In genomic region chr4:74121643-74122579, GRCh38 we compare ENCODE assay signal across 16 cellular contexts. TPM values are rescaled to one million over a fixed set of nuclear protein-coding genes. Genes with fewer than 3 reads are reported as not detected.
DNase-seq lines count a peak whose midpoint lies in the region; ATAC-seq, FAIRE-seq and TF ChIP-seq lines count a peak whose summit lies in the region.
"Had no signal": no experiment of that assay in that cellular context is flagged by ENCODE, and none has a peak within 500 bp of the region (broad histone marks: within the 10 kb centered on the region; RNA-seq: fewer than 3 reads in every experiment).

No MANE protein-coding gene starts in this region.

- CTCF ChIA-PET in HEK293 (lab: Yijun Ruan, JAX): no interaction called here
- CTCF ChIA-PET in WTC11 (lab: Charles Lee): no interaction called here

- POLR2A ChIA-PET in HEK293 (lab: Yijun Ruan, JAX) (no interaction called here), WTC11 (lab: Charles Lee) (no interaction called here)

- H3K27me3 Mint-ChIP-seq in WTC11 (ENCODE audit: low read depth): no peaks in the 10 kb centered on the region
- H3K27me3 Mint-ChIP-seq in natural killer cell treated with Interleukin-12 subunit alpha and Interleukin-12 subunit beta and Interleukin-15 and Interleukin-18, amount 100 ng/mL, for 72 hours: peaks cover 0 to 11% of the 10 kb centered on the region in 2 donors

- H3K27ac ChIP-seq in HEK293 (ENCODE audit: extremely low read depth, low read depth, low read length): no peak overlapping the region
- peak overlapping the region; percentile 58 to 77 for H3K27ac ChIP-seq in liver (ENCODE audit: low read depth in 1 of 2, low read length in 2 of 2)
- H3K27ac ChIP-seq: C4-2B had no signal

- H3K27me3 ChIP-seq in liver (ENCODE audit: control insufficient read depth in 4 of 4, insufficient read depth in 4 of 4, low read length in 3 of 4): no peaks in the 10 kb centered on the region
- H3K27me3 ChIP-seq: BE2C had no signal

- peaks cover 23% of the 10 kb centered on the region for H3K9me3 Mint-ChIP-seq in WTC11
- H3K9me3 Mint-ChIP-seq in natural killer cell treated with Interleukin-12 subunit alpha and Interleukin-12 subunit beta and Interleukin-15 and Interleukin-18, amount 100 ng/mL, for 72 hours: peaks cover 3% of the 10 kb centered on the region

- peak; percentile 96 for FAIRE-seq in A204.1 (lab: Jason Lieb, UNC)

- no peak for ATAC-seq in WTC11
- ATAC-seq in natural killer cell treated with Interleukin-12 subunit alpha and Interleukin-12 subunit beta and Interleukin-15 and Interleukin-18, amount 100 ng/mL, for 72 hours: no peak

- H3K27ac Mint-ChIP-seq in WTC11: no peak overlapping the region
- no peak overlapping the region for H3K27ac Mint-ChIP-seq in natural killer cell treated with Interleukin-12 subunit alpha and Interleukin-12 subunit beta and Interleukin-15 and Interleukin-18, amount 100 ng/mL, for 72 hours
- H3K27ac Mint-ChIP-seq: CD4-positive, alpha-beta memory T cell; H9; IgD-negative memory B cell had no signal

- H3K4me1 Mint-ChIP-seq in WTC11: peaks cover 7% of the 10 kb centered on the region; the same call in 1 of the 2 replicates
- H3K4me1 Mint-ChIP-seq in natural killer cell treated with Interleukin-12 subunit alpha and Interleukin-12 subunit beta and Interleukin-15 and Interleukin-18, amount 100 ng/mL, for 72 hours (ENCODE audit: low read depth in 2 of 2): no peaks in the 10 kb centered on the region
- H3K4me1 Mint-ChIP-seq: CD4-positive, alpha-beta memory T cell; IgD-negative memory B cell had no signal

- H3K36me3 Mint-ChIP-seq in WTC11: peaks cover 25% of the 10 kb centered on the region
- no peaks in the 10 kb centered on the region for H3K36me3 Mint-ChIP-seq in natural killer cell treated with Interleukin-12 subunit alpha and Interleukin-12 subunit beta and Interleukin-15 and Interleukin-18, amount 100 ng/mL, for 72 hours
- H3K36me3 Mint-ChIP-seq: CD4-positive, alpha-beta memory T cell had no signal

- DNase-seq in WTC11 (ENCODE audit: low spot score) (no peak), NCI-H1092 (lab: John Stamatoyannopoulos, UW) (no peak), SKM-1 treated with dmso at 0.1 percent for 144 hours (lab: John Stamatoyannopoulos, UW; ENCODE audit: unreplicated experiment) (no peak)
- no peak for DNase-seq in stimulated activated CD4-positive, alpha-beta T cell treated with anti-CD3 and anti-CD28 coated beads, Interleukin-4, amount 100 ng/mL, for 1 hour
- no peak for DNase-seq in natural killer cell treated with Interleukin-12 subunit alpha and Interleukin-12 subunit beta and Interleukin-15 and Interleukin-18, amount 100 ng/mL, for 72 hours (ENCODE audit: low spot score)
- DNase-seq: 8988T; BE2C; CD4-positive, alpha-beta memory T cell; COR-L47; GOT3; H9 had no signal

- no peaks in the 10 kb centered on the region for H3K36me3 ChIP-seq in HEK293 (ENCODE audit: control insufficient read depth in 2 of 2, insufficient read depth in 1 of 2, low read length in 2 of 2)
- no peaks in the 10 kb centered on the region for H3K36me3 ChIP-seq in liver (ENCODE audit: control insufficient read depth in 4 of 4, insufficient read depth in 3 of 4, low read depth in 1 of 4, low read length in 3 of 4)
- H3K36me3 ChIP-seq: BE2C had no signal

- TF ChIP-seq RAD21 in liver (IDR thresholded peaks at IDR 0.05): no peak

- H3K4me1 ChIP-seq in HEK293 (ENCODE audit: control insufficient read depth, insufficient read depth, low read length): no peaks in the 10 kb centered on the region
- peaks cover 0 to 37% (median 20%) of the 10 kb centered on the region in 4 donors for H3K4me1 ChIP-seq in liver (ENCODE audit: control insufficient read depth in 4 of 4, insufficient read depth in 4 of 4, low read length in 3 of 4)
- H3K4me1 ChIP-seq: BE2C had no signal

- TF ChIP-seq CTCF in HEK293 (tag by site-specific recombination; IDR thresholded peaks at IDR 0.05) (no peak), WTC11 (IDR thresholded peaks at IDR 0.05) (no peak), liver (IDR thresholded peaks at IDR 0.05; ENCODE audit: low read depth, low read length, missing input control) (no peak)

- H3K9me3 ChIP-seq in HEK293 (ENCODE audit: control insufficient read depth, insufficient read depth, low read depth, low read length): no peaks in the 10 kb centered on the region
- no peaks in the 10 kb centered on the region for H3K9me3 ChIP-seq in liver (ENCODE audit: control insufficient read depth in 4 of 4, low read length in 3 of 4)
- H3K9me3 ChIP-seq: BE2C had no signal

- WGBS in liver: 61% methylated on average over 2 of the region's 2 CpGs

- no peak overlapping the region for H3K4me3 Mint-ChIP-seq in WTC11
- H3K4me3 Mint-ChIP-seq in natural killer cell treated with Interleukin-12 subunit alpha and Interleukin-12 subunit beta and Interleukin-15 and Interleukin-18, amount 100 ng/mL, for 72 hours: no peak overlapping the region
- H3K4me3 Mint-ChIP-seq: CD4-positive, alpha-beta memory T cell; H9; IgD-negative memory B cell had no signal

- H3K4me3 ChIP-seq in HEK293 (ENCODE audit: low read depth, low read length) (no peak overlapping the region), liver (ENCODE audit: low read depth in 1 of 3, low read length in 3 of 3) (no peak overlapping the region)

- no peak overlapping the region for H3K9ac ChIP-seq in liver (ENCODE audit: low read depth in 1 of 2, low read length in 2 of 2)

TF ChIP-seq in HEK293, 187 proteins besides CTCF, POLR2A, EP300 and RAD21 (continues in another document):
- TF ChIP-seq ZNF426 (tag by site-specific recombination; IDR thresholded peaks at IDR 0.05): peak; percentile 17; the same call in 1 of the 2 replicates
- TF ChIP-seq ZNF510 (tag by site-specific recombination; IDR thresholded peaks at IDR 0.05; ENCODE audit: insufficient replicate concordance): no peak

TF ChIP-seq in WTC11, 78 proteins besides CTCF, POLR2A, EP300 and RAD21:
- TF ChIP-seq HMGA2 (CRISPR knock-in tag; IDR thresholded peaks at IDR 0.05) (peak; percentile 64; the same call in 1 of the 2 replicates), ERG (CRISPR knock-in tag; IDR thresholded peaks at IDR 0.05) (no peak), ESRRA (CRISPR knock-in tag; IDR thresholded peaks at IDR 0.05; ENCODE audit: borderline replicate concordance) (no peak), ATF1 (CRISPR knock-in tag; IDR thresholded peaks at IDR 0.05) (no peak)

TF ChIP-seq in liver, 16 proteins besides CTCF, POLR2A, EP300 and RAD21 (continues in another document):
- TF ChIP-seq RXRA (IDR thresholded peaks at IDR 0.05): no peak
- TF ChIP-seq HNF4A (conservative IDR thresholded peaks at IDR 0.05): no peak
- TF ChIP-seq REST (IDR thresholded peaks at IDR 0.05): no peak
- no peak for TF ChIP-seq GABPA (IDR thresholded peaks at IDR 0.05 in 1 of 2, conservative IDR thresholded peaks at IDR 0.05 in 1 of 2)
- no peak for TF ChIP-seq ZBTB33 (IDR thresholded peaks at IDR 0.05)
- TF ChIP-seq NR2F2 (IDR thresholded peaks at IDR 0.05): no peak
- no peak for TF ChIP-seq EGR1 (IDR thresholded peaks at IDR 0.05; ENCODE audit: low read depth in 2 of 2)
- no peak for TF ChIP-seq FOXA1 (IDR thresholded peaks at IDR 0.05)

RNA-seq across cellular contexts. Expression of gene CXCL2, which starts 22.9 kb away (rescaled TPM):
- total RNA-seq in WTC11 (2021): 1.4 to 1.9 TPM (median 1.7 TPM) in 3 replicates
- total RNA-seq in liver: 100 to 1,000 TPM in 1 of 2 donors, 1 to 10 TPM in 1; 3.7 to 110 TPM
- 100 to 1,000 TPM in 1 of 2 donors, 10 to 100 TPM in 1; 45.3 to 680 TPM for polyA plus RNA-seq in liver
- total RNA-seq in natural killer cell treated with Interleukin-12 subunit alpha and Interleukin-12 subunit beta and Interleukin-15 and Interleukin-18, amount 100 ng/mL, for 72 hours: under 1 TPM; 0.36 to 0.61 TPM
- polyA plus RNA-seq: CD4-positive, alpha-beta memory T cell; IgD-negative memory B cell had no signal

RNA-seq across cellular contexts. Expression of gene MTHFD2L, which starts 36.0 kb away (rescaled TPM):
- total RNA-seq in WTC11 (2021) (9.4 to 10.6 TPM (median 10.5 TPM) in 3 replicates), liver (10 to 100 TPM in 1 of 2 donors, 1 to 10 TPM in 1; 7.4 to 51.5 TPM)
- 10 to 100 TPM; 15.5 to 46.7 TPM for polyA plus RNA-seq in liver
- 10 to 100 TPM in 1 of 2 donors, 1 to 10 TPM in 1; 8.4 to 14.5 TPM for total RNA-seq in natural killer cell treated with Interleukin-12 subunit alpha and Interleukin-12 subunit beta and Interleukin-15 and Interleukin-18, amount 100 ng/mL, for 72 hours
